1 cellular context compared by ENCODE assay signal in genomic region chr1:21099034-21099868, GRCh38.
TF ChIP-seq lines count a peak whose summit lies in the region.

No MANE protein-coding gene starts in this region.

TF ChIP-seq in K562, 482 proteins besides CTCF, POLR2A, EP300 and RAD21 (continued from another document):
- TF ChIP-seq PRDM10 (IDR thresholded peaks at IDR 0.05; ENCODE audit: partially characterized antibody) (no peak), CUX1 (CRISPR knock-in tag; IDR thresholded peaks at IDR 0.05) (no peak), GTF2A2 (tag; IDR thresholded peaks at IDR 0.05) (no peak), CXXC5 (CRISPR knock-in tag; IDR thresholded peaks at IDR 0.05) (no peak), AFF1 (IDR thresholded peaks at IDR 0.05; ENCODE audit: low read depth in 1 of 2, partially characterized antibody in 2 of 2) (no peak), ZNF695 (CRISPR knock-in tag; IDR thresholded peaks at IDR 0.05) (no peak), ZBED1 (IDR thresholded peaks at IDR 0.05) (no peak), E2F3 (CRISPR knock-in tag; IDR thresholded peaks at IDR 0.05) (no peak), PREB (CRISPR knock-in tag; IDR thresholded peaks at IDR 0.05) (no peak), MXD1 (CRISPR knock-in tag; IDR thresholded peaks at IDR 0.05; ENCODE audit: borderline replicate concordance, poor library complexity, severe bottlenecking) (no peak), ELF4 (CRISPR knock-in tag; IDR thresholded peaks at IDR 0.05) (no peak), FOXM1 (IDR thresholded peaks at IDR 0.05; ENCODE audit: low read depth) (peak; percentile 44; the same call in 1 of the 2 replicates), FOXM1 (CRISPR knock-in tag; IDR thresholded peaks at IDR 0.05; ENCODE audit: low read depth) (no peak), CCAR2 (IDR thresholded peaks at IDR 0.05; ENCODE audit: low read depth, low read length) (no peak), RB1 (IDR thresholded peaks at IDR 0.05; ENCODE audit: low read depth) (no peak), ZC3H4 (CRISPR knock-in tag; IDR thresholded peaks at IDR 0.05; ENCODE audit: borderline replicate concordance) (no peak)
